Comparison of ENCODE assay signal across 19 cellular contexts in the genomic region with DNA sequence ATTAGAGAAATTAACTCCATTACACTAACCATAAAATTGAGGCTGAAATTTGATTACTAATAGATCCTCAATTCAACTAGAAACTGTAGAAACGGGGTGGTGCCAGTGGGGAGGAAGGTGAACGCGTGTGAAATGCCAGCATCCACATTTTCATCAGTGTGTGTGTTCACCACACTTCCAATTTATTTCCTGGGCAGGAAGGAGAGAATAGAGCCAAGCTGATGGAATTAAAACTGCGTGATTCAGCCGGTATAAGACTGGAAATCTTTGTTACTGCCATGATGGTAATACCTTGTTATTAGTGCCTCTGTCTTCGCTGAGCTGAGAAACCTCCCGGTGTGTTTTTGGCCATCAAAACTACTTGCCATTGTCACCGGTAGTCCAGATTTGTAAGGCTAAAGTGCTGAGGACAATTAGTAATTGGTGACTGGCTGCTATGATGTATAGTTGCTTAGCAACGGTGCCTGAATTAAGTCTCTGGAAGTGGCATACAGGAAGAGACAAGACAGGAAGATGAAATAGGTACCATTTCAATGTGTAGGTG.
A peak's percentile ranks its signal among the peaks of the same experiment; 100 is the strongest.
DNase-seq lines count a peak whose midpoint lies in the region; ATAC-seq and TF ChIP-seq lines count a peak whose summit lies in the region.
"Had no signal": no experiment of that assay in that cellular context is flagged by ENCODE, and none has a peak within 500 bp of the region (broad histone marks: within the 10 kb centered on the region; RNA-seq: fewer than 3 reads in every experiment).

No MANE protein-coding gene starts in this region.

- peak overlapping the region; percentile 39 for H3K4me2 ChIP-seq in neural cell (ENCODE audit: low read length)
- H3K4me2 ChIP-seq: BLaER1 had no signal

- H2AFZ ChIP-seq in neural cell (ENCODE audit: low read depth, low read length): no peak overlapping the region

- TF ChIP-seq CTCF in neural cell (IDR thresholded peaks at IDR 0.05; ENCODE audit: poor library complexity, severe bottlenecking): no peak

- peak; percentile 85 for TF ChIP-seq EP300 in neural cell (conservative IDR thresholded peaks at IDR 0.05; ENCODE audit: poor library complexity, severe bottlenecking)

- H3K9ac ChIP-seq in neural cell (ENCODE audit: low read length): peak overlapping the region; percentile 43
- H3K9ac ChIP-seq: BLaER1 had no signal

- ATAC-seq in HG03139 (IDR thresholded peaks at IDR 0.05; ENCODE audit: unreplicated experiment) (no peak), HG03565 (IDR thresholded peaks at IDR 0.05; ENCODE audit: unreplicated experiment) (no peak)
- ATAC-seq: T-cell had no signal

- H3K27me3 ChIP-seq in neural cell (ENCODE audit: insufficient read depth, low read depth, low read length): no peaks in the 10 kb centered on the region
- H3K27me3 ChIP-seq: BLaER1 had no signal

- no peaks in the 10 kb centered on the region for H3K9me3 ChIP-seq in neural cell (ENCODE audit: low read length)
- H3K9me3 ChIP-seq: BLaER1 had no signal

- DNase-seq in NCI-H1436 (lab: John Stamatoyannopoulos, UW): peak; percentile 53
- DNase-seq in NCI-H1436 treated with DMSO at 0.1 percent for 48 hours (lab: John Stamatoyannopoulos, UW): no peak
- peak; percentile 81 for DNase-seq in NCI-H146 treated with DMSO at 0.1 percent for 48 hours (lab: John Stamatoyannopoulos, UW; ENCODE audit: unreplicated experiment)
- peak; percentile 94 for DNase-seq in NCI-H748 (lab: John Stamatoyannopoulos, UW; ENCODE audit: unreplicated experiment)
- DNase-seq in hepatic stellate cell (ENCODE audit: low spot score): no peak
- DNase-seq: 8988T; CD8-positive, alpha-beta memory T cell; DMS 273 treated with DMSO at 0.1 percent for 48 hours; H7; IMR-90; MV-4-11; NCI-H2029 treated with DMSO at 0.1 percent for 48 hours; NCI-H526; T-cell had no signal

- peak overlapping the region; percentile 50 for H3K4me3 ChIP-seq in neural cell (ENCODE audit: low read length)
- H3K4me3 ChIP-seq: BLaER1, SK-N-MC had no signal

- H3K36me3 ChIP-seq in neural cell (ENCODE audit: insufficient read depth, low read length): no peaks in the 10 kb centered on the region

- no peak for TF ChIP-seq RAD21 in neural cell (conservative IDR thresholded peaks at IDR 0.05)

- no peaks in the 10 kb centered on the region for H3K79me2 ChIP-seq in neural cell (replicated peaks; ENCODE audit: insufficient read depth, low read length)

- peak overlapping the region; percentile 73 for H3K27ac ChIP-seq in neural cell (ENCODE audit: low read length)
- H3K27ac ChIP-seq: BLaER1, SK-N-MC had no signal

- no peaks in the 10 kb centered on the region for H4K20me1 ChIP-seq in neural cell (ENCODE audit: insufficient read depth)
- H4K20me1 ChIP-seq: BLaER1 had no signal

- H3F3A ChIP-seq in neural cell (ENCODE audit: insufficient read depth, low read length, poor library complexity, severe bottlenecking): peaks cover 3% of the 10 kb centered on the region

- H3K9me2 ChIP-seq in neural cell (ENCODE audit: insufficient read depth, low read length): no peaks in the 10 kb centered on the region

TF ChIP-seq in neural cell, 6 proteins besides CTCF, POLR2A, EP300 and RAD21:
- TF ChIP-seq TAF1 (IDR thresholded peaks at IDR 0.05; ENCODE audit: low read depth) (no peak), EZH2 (IDR thresholded peaks at IDR 0.05; ENCODE audit: borderline replicate concordance, insufficient read depth, low read length, poor library complexity, severe bottlenecking) (no peak), SMC3 (conservative IDR thresholded peaks at IDR 0.05; ENCODE audit: poor library complexity) (no peak), MXI1 (conservative IDR thresholded peaks at IDR 0.05; ENCODE audit: poor library complexity, severe bottlenecking) (peak; percentile 19), POLR2AphosphoS5 (IDR thresholded peaks at IDR 0.05) (peak; percentile 56)
- TF ChIP-seq, protein P1, sequence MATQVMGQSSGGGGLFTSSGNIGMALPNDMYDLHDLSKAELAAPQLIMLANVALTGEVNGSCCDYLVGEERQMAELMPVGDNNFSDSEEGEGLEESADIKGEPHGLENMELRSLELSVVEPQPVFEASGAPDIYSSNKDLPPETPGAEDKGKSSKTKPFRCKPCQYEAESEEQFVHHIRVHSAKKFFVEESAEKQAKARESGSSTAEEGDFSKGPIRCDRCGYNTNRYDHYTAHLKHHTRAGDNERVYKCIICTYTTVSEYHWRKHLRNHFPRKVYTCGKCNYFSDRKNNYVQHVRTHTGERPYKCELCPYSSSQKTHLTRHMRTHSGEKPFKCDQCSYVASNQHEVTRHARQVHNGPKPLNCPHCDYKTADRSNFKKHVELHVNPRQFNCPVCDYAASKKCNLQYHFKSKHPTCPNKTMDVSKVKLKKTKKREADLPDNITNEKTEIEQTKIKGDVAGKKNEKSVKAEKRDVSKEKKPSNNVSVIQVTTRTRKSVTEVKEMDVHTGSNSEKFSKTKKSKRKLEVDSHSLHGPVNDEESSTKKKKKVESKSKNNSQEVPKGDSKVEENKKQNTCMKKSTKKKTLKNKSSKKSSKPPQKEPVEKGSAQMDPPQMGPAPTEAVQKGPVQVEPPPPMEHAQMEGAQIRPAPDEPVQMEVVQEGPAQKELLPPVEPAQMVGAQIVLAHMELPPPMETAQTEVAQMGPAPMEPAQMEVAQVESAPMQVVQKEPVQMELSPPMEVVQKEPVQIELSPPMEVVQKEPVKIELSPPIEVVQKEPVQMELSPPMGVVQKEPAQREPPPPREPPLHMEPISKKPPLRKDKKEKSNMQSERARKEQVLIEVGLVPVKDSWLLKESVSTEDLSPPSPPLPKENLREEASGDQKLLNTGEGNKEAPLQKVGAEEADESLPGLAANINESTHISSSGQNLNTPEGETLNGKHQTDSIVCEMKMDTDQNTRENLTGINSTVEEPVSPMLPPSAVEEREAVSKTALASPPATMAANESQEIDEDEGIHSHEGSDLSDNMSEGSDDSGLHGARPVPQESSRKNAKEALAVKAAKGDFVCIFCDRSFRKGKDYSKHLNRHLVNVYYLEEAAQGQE (IDR thresholded peaks at IDR 0.05; ENCODE audit: borderline replicate concordance): peak; percentile 50

Comparison
In these comparisons a context has a peak if more than half of its experiments do, and no peak if none do; other contexts are left out.
1. DNase-seq: peak in NCI-H1436 (single experiment), NCI-H146 treated with DMSO at 0.1 percent for 48 hours (single experiment) and NCI-H748 (single experiment); none in NCI-H1436 treated with DMSO at 0.1 percent for 48 hours (single experiment) and hepatic stellate cell (single experiment).